In the genomic region with DNA sequence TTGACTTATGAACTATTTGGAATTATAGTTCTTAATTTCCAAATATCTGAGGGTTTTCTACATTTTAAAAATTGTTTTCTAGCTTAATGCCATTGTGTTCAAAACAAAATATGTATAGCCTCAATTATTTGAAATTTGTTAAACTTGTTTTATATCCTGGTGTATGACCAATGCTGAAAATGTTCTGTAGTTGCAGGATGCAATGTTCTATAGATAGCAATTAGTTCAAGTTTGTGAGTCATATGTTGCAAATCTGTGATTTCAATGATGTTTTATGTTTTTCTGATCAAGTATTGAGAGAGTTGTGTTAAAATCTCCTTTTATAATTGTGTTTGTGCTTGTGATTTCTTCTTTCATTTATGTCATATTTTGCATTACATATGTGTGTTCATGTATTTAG, we compare ENCODE assay signal across 16 cellular contexts.
"Had no signal": no experiment of that assay in that cellular context is flagged by ENCODE, and none has a peak within 500 bp of the region (broad histone marks: within the 10 kb centered on the region; RNA-seq: fewer than 3 reads in every experiment).

No MANE protein-coding gene starts in this region.

- DNase-seq: activated CD4-positive, alpha-beta T cell treated with anti-CD3 and anti-CD28 coated beads, Interleukin-2, amount 10 ng/mL, durations not matched to agents 24 days and 14 days; activated CD8-positive, alpha-beta T cell treated with anti-CD3 and anti-CD28 coated beads for 36 hours; activated naive CD4-positive, alpha-beta T cell treated with Interleukin-2 at 50 U/mL for 16 hours; activated naive CD8-positive, alpha-beta T cell treated with anti-CD3 and anti-CD28 coated beads, Interleukin-2, amount 10 ng/mL, durations not matched to agents 7 days and 5 days; activated T-cell treated with anti-CD3 and anti-CD28 coated beads, Interleukin-2, amount 50 U/mL, for 24 hours; anterior cingulate cortex; effector CD8-positive, alpha-beta T cell; immature natural killer cell; naive thymus-derived CD8-positive, alpha-beta T cell; ovary; psoas muscle; right cardiac atrium; stimulated activated CD4-positive, alpha-beta T cell treated with anti-CD3 and anti-CD28 coated beads, Interleukin-4, amount 100 ng/mL, for 1 hour; stomach had no signal

- ATAC-seq: activated CD8-positive, alpha-beta T cell treated with anti-CD3 and anti-CD28 coated beads for 36 hours; naive thymus-derived CD8-positive, alpha-beta T cell; psoas muscle; right cardiac atrium had no signal

- H3K9me3 ChIP-seq: ovary, psoas muscle, stomach, vagina had no signal

- H3K4me1 ChIP-seq: psoas muscle, stomach, vagina had no signal

- H3K36me3 ChIP-seq: ovary, stomach, vagina had no signal

- H3K27ac ChIP-seq: ovary, psoas muscle, stomach, vagina had no signal

- H3K4me3 ChIP-seq: ovary, psoas muscle, smooth muscle cell, stomach, vagina had no signal

- H3K27me3 ChIP-seq: ovary, stomach, vagina had no signal

- H3K4me2 ChIP-seq: smooth muscle cell had no signal
